8 cellular contexts compared by ENCODE assay signal in the genomic region with DNA sequence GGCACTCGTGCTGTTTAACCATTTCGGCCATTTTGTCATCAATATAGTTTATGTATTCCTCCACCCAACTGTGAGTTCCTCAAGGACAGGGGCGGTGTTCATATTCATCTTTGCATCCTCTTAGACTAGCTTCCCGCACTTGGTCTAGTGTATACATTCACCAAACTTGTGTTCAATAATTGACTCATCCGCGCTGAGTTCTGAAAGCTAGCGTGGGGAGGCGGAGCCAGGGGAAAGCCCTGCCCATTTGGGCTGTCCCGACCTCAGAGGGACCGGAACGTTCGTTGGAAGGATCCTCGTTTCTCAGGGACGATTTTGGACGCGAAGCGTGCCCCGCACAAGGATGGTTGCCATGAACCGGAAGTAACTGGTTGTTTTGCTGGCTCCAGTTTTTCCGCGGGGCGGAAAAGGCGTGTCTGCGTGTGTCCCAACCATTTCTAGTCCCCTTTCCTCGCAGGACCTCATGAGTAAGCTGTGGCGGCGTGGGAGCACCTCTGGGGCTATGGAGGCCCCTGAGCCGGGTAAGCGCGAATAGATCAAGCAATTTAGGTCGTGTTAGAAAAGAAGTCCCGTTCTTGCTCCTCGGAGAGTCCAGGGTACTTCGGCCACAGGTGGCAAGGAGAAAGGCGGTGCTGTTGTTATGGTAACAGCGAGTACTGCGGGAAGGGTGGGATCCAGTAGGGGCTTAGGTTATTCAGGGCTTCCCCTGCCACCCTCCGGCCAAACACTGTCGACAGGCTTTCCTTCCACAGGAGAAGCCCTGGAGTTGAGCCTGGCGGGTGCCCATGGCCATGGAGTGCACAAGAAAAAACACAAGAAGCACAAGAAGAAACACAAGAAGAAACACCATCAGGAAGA. TPM values are rescaled to one million over a fixed set of nuclear protein-coding genes. Genes with fewer than 3 reads are reported as not detected.
DNase-seq lines count a peak whose midpoint lies in the region; ATAC-seq, FAIRE-seq and TF ChIP-seq lines count a peak whose summit lies in the region.

A gene (plus strand): TSS at position 434 of the 858 bp plus-strand sequence. CDS start 30 bp downstream, at position 464.

- peak; percentile 45 for ATAC-seq in GM19043 (IDR thresholded peaks at IDR 0.05; ENCODE audit: low read depth, unreplicated experiment)
- ATAC-seq in HG03432 (IDR thresholded peaks at IDR 0.05; ENCODE audit: unreplicated experiment) = peak; percentile 45

- DNase-seq in AG09319 (ENCODE audit: extremely low read depth, low read depth) (peak; percentile 95), NCI-H510A (lab: John Stamatoyannopoulos, UW) (peak; percentile 90), cerebellum (ENCODE audit: low spot score) (peak; percentile 95), kidney (peak; percentile 98)
- peak; percentile 98 for DNase-seq in activated CD4-positive, alpha-beta T cell treated with anti-CD3 and anti-CD28 coated beads for 1 hour
- peak; percentile 97 for DNase-seq in stimulated activated CD4-positive, alpha-beta T cell treated with anti-CD3 and anti-CD28 coated beads, Interleukin-15, amount 100 ng/mL, for 24 hours

- peak within 1 kb of the TSS; percentile 84 to 91 for H3K4me3 ChIP-seq in kidney (ENCODE audit: low read length in 2 of 2)

- peak within 1 kb of the TSS; percentile 20 to 79 for H3K9ac ChIP-seq in kidney (ENCODE audit: low read length in 2 of 2)

- H3K36me3 ChIP-seq in kidney (ENCODE audit: control insufficient read depth in 1 of 2, insufficient read depth in 2 of 2, low read length in 2 of 2) = no peaks in the 10 kb centered on the region

- TF ChIP-seq CTCF in AG09319 (IDR thresholded peaks at IDR 0.05; ENCODE audit: low read depth, low read length) (no peak), kidney (IDR thresholded peaks at IDR 0.05; ENCODE audit: borderline replicate concordance, extremely low read depth, insufficient read depth) (no peak)

- peaks cover 12 to 26% of the 10 kb centered on the region in 2 donors for H3K4me1 ChIP-seq in kidney (ENCODE audit: control insufficient read depth in 1 of 2, insufficient read depth in 1 of 2, low read depth in 1 of 2, low read length in 2 of 2)

- no peaks in the 10 kb centered on the region for H3K9me3 ChIP-seq in kidney (ENCODE audit: control insufficient read depth in 1 of 2, low read length in 2 of 2)

- intact Hi-C loops in kidney (cut with DNase I) = no loop called here

- peak; percentile 93 for FAIRE-seq in kidney (lab: Jason Lieb, UNC)

- H3K27ac ChIP-seq in kidney (ENCODE audit: low read depth in 2 of 2, low read length in 2 of 2) = peak within 1 kb of the TSS; percentile 32 to 44

RNA-seq across cellular contexts. Expression of the gene that starts here (rescaled TPM):
- 9.2 TPM for total RNA-seq in cerebellum
- total RNA-seq in kidney = 44.2 TPM
- polyA plus RNA-seq in kidney (ENCODE audit: insufficient read depth, low read depth, low replicate concordance) = 37.0 TPM

Comparison
In these comparisons a context has a peak if more than half of its experiments do, and no peak if none do; other contexts are left out.
1. Peak in every context shown above with its lines: DNase-seq, ATAC-seq, H3K4me3 ChIP-seq and H3K27ac ChIP-seq.